1 cellular context compared by ENCODE assay signal in the genomic region with DNA sequence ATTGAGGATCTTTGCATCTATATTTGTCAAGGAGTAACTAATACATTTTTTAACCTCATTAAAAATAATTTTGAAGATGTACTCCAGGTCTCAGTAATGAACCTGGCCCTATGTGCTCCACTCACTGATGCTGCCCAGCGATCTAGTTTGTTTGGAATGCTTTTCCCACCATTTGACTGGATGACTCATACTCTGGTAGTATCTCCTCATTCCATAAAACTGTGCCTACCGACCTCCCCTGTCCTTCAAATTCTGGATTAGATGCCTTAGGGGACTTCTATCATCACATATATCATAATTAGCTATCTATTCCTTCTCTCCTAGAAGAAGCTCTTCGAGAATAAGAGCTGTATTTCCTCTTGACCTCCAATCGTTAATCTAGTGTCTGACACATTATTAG.
A peak's percentile ranks its signal among the peaks of the same experiment; 100 is the strongest.
TF ChIP-seq lines count a peak whose summit lies in the region.

No MANE protein-coding gene starts in this region.

TF ChIP-seq in K562, 482 proteins besides CTCF, POLR2A, EP300 and RAD21 (continued from another document):
- TF ChIP-seq, protein P1, sequence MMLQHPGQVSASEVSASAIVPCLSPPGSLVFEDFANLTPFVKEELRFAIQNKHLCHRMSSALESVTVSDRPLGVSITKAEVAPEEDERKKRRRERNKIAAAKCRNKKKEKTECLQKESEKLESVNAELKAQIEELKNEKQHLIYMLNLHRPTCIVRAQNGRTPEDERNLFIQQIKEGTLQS (IDR thresholded peaks at IDR 0.05), result 0 out of 2 replicates have a peak, but pooled peaks have one; percentile 23
- TF ChIP-seq, protein P1 (CRISPR knock-in tag; conservative IDR thresholded peaks at IDR 0.05), result no peak
- TF ChIP-seq KDM4B (IDR thresholded peaks at IDR 0.05; ENCODE audit: borderline replicate concordance in 2 of 2, low read depth in 1 of 2) (no peak), ZNF134 (CRISPR knock-in tag; conservative IDR thresholded peaks at IDR 0.05) (no peak), KLF13 (tag; IDR thresholded peaks at IDR 0.05; ENCODE audit: borderline replicate concordance, low read depth) (no peak), SIN3A (IDR thresholded peaks at IDR 0.05; ENCODE audit: borderline replicate concordance in 2 of 2, control insufficient read depth in 1 of 2, low read depth in 2 of 2, low read length in 2 of 2) (no peak), PHTF2 (CRISPR knock-in tag; IDR thresholded peaks at IDR 0.05) (no peak)
- TF ChIP-seq, protein P2, sequence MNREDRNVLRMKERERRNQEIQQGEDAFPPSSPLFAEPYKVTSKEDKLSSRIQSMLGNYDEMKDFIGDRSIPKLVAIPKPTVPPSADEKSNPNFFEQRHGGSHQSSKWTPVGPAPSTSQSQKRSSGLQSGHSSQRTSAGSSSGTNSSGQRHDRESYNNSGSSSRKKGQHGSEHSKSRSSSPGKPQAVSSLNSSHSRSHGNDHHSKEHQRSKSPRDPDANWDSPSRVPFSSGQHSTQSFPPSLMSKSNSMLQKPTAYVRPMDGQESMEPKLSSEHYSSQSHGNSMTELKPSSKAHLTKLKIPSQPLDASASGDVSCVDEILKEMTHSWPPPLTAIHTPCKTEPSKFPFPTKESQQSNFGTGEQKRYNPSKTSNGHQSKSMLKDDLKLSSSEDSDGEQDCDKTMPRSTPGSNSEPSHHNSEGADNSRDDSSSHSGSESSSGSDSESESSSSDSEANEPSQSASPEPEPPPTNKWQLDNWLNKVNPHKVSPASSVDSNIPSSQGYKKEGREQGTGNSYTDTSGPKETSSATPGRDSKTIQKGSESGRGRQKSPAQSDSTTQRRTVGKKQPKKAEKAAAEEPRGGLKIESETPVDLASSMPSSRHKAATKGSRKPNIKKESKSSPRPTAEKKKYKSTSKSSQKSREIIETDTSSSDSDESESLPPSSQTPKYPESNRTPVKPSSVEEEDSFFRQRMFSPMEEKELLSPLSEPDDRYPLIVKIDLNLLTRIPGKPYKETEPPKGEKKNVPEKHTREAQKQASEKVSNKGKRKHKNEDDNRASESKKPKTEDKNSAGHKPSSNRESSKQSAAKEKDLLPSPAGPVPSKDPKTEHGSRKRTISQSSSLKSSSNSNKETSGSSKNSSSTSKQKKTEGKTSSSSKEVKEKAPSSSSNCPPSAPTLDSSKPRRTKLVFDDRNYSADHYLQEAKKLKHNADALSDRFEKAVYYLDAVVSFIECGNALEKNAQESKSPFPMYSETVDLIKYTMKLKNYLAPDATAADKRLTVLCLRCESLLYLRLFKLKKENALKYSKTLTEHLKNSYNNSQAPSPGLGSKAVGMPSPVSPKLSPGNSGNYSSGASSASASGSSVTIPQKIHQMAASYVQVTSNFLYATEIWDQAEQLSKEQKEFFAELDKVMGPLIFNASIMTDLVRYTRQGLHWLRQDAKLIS (CRISPR knock-in tag; IDR thresholded peaks at IDR 0.05), result no peak
